Comparison of ENCODE assay signal across 10 cellular contexts in the genomic region with DNA sequence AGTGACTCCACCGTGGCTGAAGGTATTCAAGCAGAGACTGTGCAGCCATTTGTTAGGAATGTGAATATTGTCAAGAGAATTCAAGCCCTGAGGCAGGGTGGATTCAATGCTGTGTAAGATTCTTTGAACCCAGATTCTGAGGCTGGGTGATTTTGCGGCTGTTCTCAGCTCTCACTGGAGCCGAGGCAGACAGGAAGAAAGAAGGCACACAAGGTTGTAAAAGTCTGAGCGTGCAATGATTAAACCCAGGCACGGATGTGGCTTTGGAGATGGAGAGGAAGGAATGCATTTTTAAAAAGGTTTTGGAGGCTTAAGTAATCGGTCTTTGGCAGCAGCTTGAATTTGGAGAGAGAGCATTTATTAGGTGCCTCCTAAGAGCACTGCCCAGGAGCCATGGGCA.
DNase-seq lines count a peak whose midpoint lies in the region; ATAC-seq and TF ChIP-seq lines count a peak whose summit lies in the region.
"Had no signal": no experiment of that assay in that cellular context is flagged by ENCODE, and none has a peak within 500 bp of the region (broad histone marks: within the 10 kb centered on the region; RNA-seq: fewer than 3 reads in every experiment).

No MANE protein-coding gene starts in this region.

- peak; percentile 72 for ATAC-seq in activated naive CD8-positive, alpha-beta T cell treated with anti-CD3 and anti-CD28 coated beads, Interleukin-2, amount 10 ng/mL, durations not matched to agents 7 days and 5 days (ENCODE audit: low read depth)
- no peak for ATAC-seq in heart right ventricle
- ATAC-seq: right cardiac atrium had no signal

- H3K4me1 Mint-ChIP-seq in HFFc6 (ENCODE audit: low read depth) = peaks cover 77% of the 10 kb centered on the region
- H3K4me1 Mint-ChIP-seq in activated naive CD8-positive, alpha-beta T cell treated with anti-CD3 and anti-CD28 coated beads, Interleukin-2, amount 10 ng/mL, durations not matched to agents 7 days and 5 days = peaks cover 36% of the 10 kb centered on the region

- POLR2A ChIA-PET in activated naive CD8-positive, alpha-beta T cell treated with anti-CD3 and anti-CD28 coated beads, Interleukin-2, amount 10 ng/mL, durations not matched to agents 7 days and 5 days (lab: Charles Lee) = interaction anchor here (0.5 to 1.1 kb wide), 2 partner anchors 12 to 345 kb away, joined by 4 to 5 read pairs; no protein-coding TSS in a partner anchor

- H3K36me3 Mint-ChIP-seq in HFFc6 (ENCODE audit: low read depth) = no peaks in the 10 kb centered on the region
- no peaks in the 10 kb centered on the region for H3K36me3 Mint-ChIP-seq in activated naive CD8-positive, alpha-beta T cell treated with anti-CD3 and anti-CD28 coated beads, Interleukin-2, amount 10 ng/mL, durations not matched to agents 7 days and 5 days

- H3K36me3 ChIP-seq in ascending aorta = no peaks in the 10 kb centered on the region
- H3K36me3 ChIP-seq in heart right ventricle = no peaks in the 10 kb centered on the region

- no peaks in the 10 kb centered on the region for H3K9me3 Mint-ChIP-seq in HFFc6
- no peaks in the 10 kb centered on the region for H3K9me3 Mint-ChIP-seq in activated naive CD8-positive, alpha-beta T cell treated with anti-CD3 and anti-CD28 coated beads, Interleukin-2, amount 10 ng/mL, durations not matched to agents 7 days and 5 days

- intact Hi-C loops in ascending aorta (cut with DNase I) = no loop called here
- intact Hi-C loops in heart right ventricle (cut with DNase I) = loop anchor here in 1 of 10 donors (5.0 kb wide), 1 partner anchor 607 kb away; no protein-coding TSS in a partner anchor

- H3K27ac ChIP-seq in ascending aorta (no peak overlapping the region), heart right ventricle (no peak overlapping the region), coronary artery (no peak overlapping the region)

- DNase-seq in AG10803 (ENCODE audit: low read depth) = peak; percentile 94
- DNase-seq in HFFc6 = peak; percentile 91
- DNase-seq in activated naive CD8-positive, alpha-beta T cell treated with anti-CD3 and anti-CD28 coated beads, Interleukin-2, amount 10 ng/mL, durations not matched to agents 7 days and 5 days = no peak
- peak; percentile 4 for DNase-seq in mesenteric fat pad (ENCODE audit: low spot score)
- DNase-seq in ascending aorta (ENCODE audit: low spot score in 2 of 2) = no peak
- no peak for DNase-seq in heart right ventricle
- no peak for DNase-seq in NCI-H2107 treated with DMSO at 0.1 percent for 48 hours (lab: John Stamatoyannopoulos, UW; ENCODE audit: unreplicated experiment)
- no peak for DNase-seq in coronary artery (ENCODE audit: low spot score)
- DNase-seq: NCI-H446, right cardiac atrium had no signal

- H3K9me3 ChIP-seq in ascending aorta = no peaks in the 10 kb centered on the region
- no peaks in the 10 kb centered on the region for H3K9me3 ChIP-seq in heart right ventricle

- TF ChIP-seq CTCF in AG10803 (conservative IDR thresholded peaks at IDR 0.05; ENCODE audit: low read length) (no peak), HFFc6 (IDR thresholded peaks at IDR 0.05) (no peak), ascending aorta (IDR thresholded peaks at IDR 0.05) (no peak), heart right ventricle (IDR thresholded peaks at IDR 0.05) (no peak), coronary artery (IDR thresholded peaks at IDR 0.05) (no peak)

- WGBS in heart right ventricle, 2 donors = 44 to 50% methylated on average over 6 of the region's 6 CpGs

- H3K27me3 Mint-ChIP-seq in HFFc6 (ENCODE audit: insufficient read depth) = no peaks in the 10 kb centered on the region; the same call in 1 of the 2 replicates
- H3K27me3 Mint-ChIP-seq in activated naive CD8-positive, alpha-beta T cell treated with anti-CD3 and anti-CD28 coated beads, Interleukin-2, amount 10 ng/mL, durations not matched to agents 7 days and 5 days = no peaks in the 10 kb centered on the region

- H3K27me3 ChIP-seq in ascending aorta = no peaks in the 10 kb centered on the region
- H3K27me3 ChIP-seq in heart right ventricle = peaks cover 0 to 48% (median 12%) of the 10 kb centered on the region in 7 donors

- H3K4me3 ChIP-seq in AG10803 (ENCODE audit: low read length) = peak overlapping the region; percentile 2; the same call in 1 of the 2 replicates
- H3K4me3 ChIP-seq in ascending aorta = no peak overlapping the region
- H3K4me3 ChIP-seq in heart right ventricle = no peak overlapping the region
- no peak overlapping the region for H3K4me3 ChIP-seq in coronary artery

- H3K4me3 Mint-ChIP-seq in HFFc6 = peak overlapping the region; percentile 71
- peak overlapping the region; percentile 43 for H3K4me3 Mint-ChIP-seq in activated naive CD8-positive, alpha-beta T cell treated with anti-CD3 and anti-CD28 coated beads, Interleukin-2, amount 10 ng/mL, durations not matched to agents 7 days and 5 days

- H3K4me1 ChIP-seq in ascending aorta (peaks cover 0 to 5% of the 10 kb centered on the region in 2 donors), heart right ventricle (peaks cover 0 to 10% (median 9%) of the 10 kb centered on the region in 9 donors)

- H3K27ac Mint-ChIP-seq in HFFc6 = peak overlapping the region; percentile 65
- H3K27ac Mint-ChIP-seq in activated naive CD8-positive, alpha-beta T cell treated with anti-CD3 and anti-CD28 coated beads, Interleukin-2, amount 10 ng/mL, durations not matched to agents 7 days and 5 days = peak overlapping the region; percentile 35

Comparison
In these comparisons a context has a peak if more than half of its experiments do, and no peak if none do; other contexts are left out.
1. DNase-seq: peak in AG10803 (single experiment), HFFc6 (single experiment) and mesenteric fat pad (single experiment); none in activated naive CD8-positive, alpha-beta T cell treated with anti-CD3 and anti-CD28 coated beads, Interleukin-2, amount 10 ng/mL, durations not matched to agents 7 days and 5 days (single experiment), ascending aorta (0 of 2), heart right ventricle (0 of 2), NCI-H2107 treated with DMSO at 0.1 percent for 48 hours (single experiment) and coronary artery (single experiment).